Comparison of ENCODE assay signal across 1 cellular context in genomic region chr4:123055943-123056342, GRCh38.
TF ChIP-seq lines count a peak whose summit lies in the region.

No MANE protein-coding gene starts in this region.

TF ChIP-seq in endothelial cell of umbilical vein, 7 proteins besides CTCF, POLR2A, EP300 and RAD21:
- no peak for TF ChIP-seq MYC (IDR thresholded peaks at IDR 0.05; ENCODE audit: low read depth, low read length)
- TF ChIP-seq GATA2 (IDR thresholded peaks at IDR 0.05; ENCODE audit: insufficient read depth, insufficient read length, low read depth, low read length), result no peak
- TF ChIP-seq FOS (IDR thresholded peaks at IDR 0.05; ENCODE audit: borderline replicate concordance, insufficient read depth, low read length), result peak; percentile 39
- TF ChIP-seq POLR2AphosphoS5 (IDR thresholded peaks at IDR 0.05; ENCODE audit: insufficient read depth, low read depth, low read length), result no peak
- no peak for TF ChIP-seq EZH2 (IDR thresholded peaks at IDR 0.05; ENCODE audit: borderline replicate concordance, low read depth, low read length, severe bottlenecking)
- TF ChIP-seq JUN (IDR thresholded peaks at IDR 0.05; ENCODE audit: borderline replicate concordance, insufficient read depth, insufficient read length, low read depth), result no peak
